ENCODE assay signal across 28 cellular contexts in genomic region chr5:161373345-161373707, GRCh38.
DNase-seq lines count a peak whose midpoint lies in the region; ATAC-seq, FAIRE-seq and TF ChIP-seq lines count a peak whose summit lies in the region.
"Had no signal": no experiment of that assay in that cellular context is flagged by ENCODE, and none has a peak within 500 bp of the region (broad histone marks: within the 10 kb centered on the region; RNA-seq: fewer than 3 reads in every experiment).

No MANE protein-coding gene starts in this region.

- no peak for TF ChIP-seq CTCF in pancreas (IDR thresholded peaks at IDR 0.05)
- TF ChIP-seq CTCF in heart left ventricle (IDR thresholded peaks at IDR 0.05) = no peak

- FAIRE-seq in pancreas (lab: Jason Lieb, UNC) = no peak
- FAIRE-seq: astrocyte, endometrium, GM12891, K562, kidney had no signal

- intact Hi-C loops in pancreas (cut with DNase I) (no loop called here), heart left ventricle (cut with DNase I) (no loop called here)

- no peak overlapping the region for H2AFZ ChIP-seq in neuronal stem cell (ENCODE audit: low read length)
- H2AFZ ChIP-seq: GM23338, hepatocyte, parathyroid adenoma had no signal

- no peaks in the 10 kb centered on the region for H3K9me3 ChIP-seq in pancreas
- H3K9me3 ChIP-seq in neuronal stem cell (replicated peaks in 1 of 2; ENCODE audit: control insufficient read depth in 2 of 2, insufficient read depth in 1 of 2, low read depth in 1 of 2, low read length in 2 of 2) = no peaks in the 10 kb centered on the region
- no peaks in the 10 kb centered on the region for H3K9me3 ChIP-seq in heart left ventricle
- H3K9me3 ChIP-seq: sigmoid colon had no signal

- H4K8ac ChIP-seq in neuronal stem cell (ENCODE audit: low read depth, low read length) = no peak overlapping the region

- H3K4me3 ChIP-seq in pancreas (no peak overlapping the region), neuronal stem cell (ENCODE audit: low read length in 2 of 2) (no peak overlapping the region), heart left ventricle (no peak overlapping the region)
- H3K4me3 ChIP-seq: GM23338, hepatocyte, K562, sigmoid colon had no signal

- H3K27ac ChIP-seq in pancreas = no peak overlapping the region
- H3K27ac ChIP-seq in neuronal stem cell (replicated peaks; ENCODE audit: low read length) = no peak overlapping the region
- H3K27ac ChIP-seq in heart left ventricle = no peak overlapping the region
- H3K27ac ChIP-seq: hepatocyte, parathyroid adenoma, sigmoid colon had no signal

- H3K4ac ChIP-seq in neuronal stem cell (ENCODE audit: low read length) = no peak overlapping the region

- H3K36me3 ChIP-seq in pancreas (no peaks in the 10 kb centered on the region), neuronal stem cell (replicated peaks in 1 of 2; ENCODE audit: control insufficient read depth in 2 of 2, insufficient read depth in 2 of 2, low read length in 2 of 2) (no peaks in the 10 kb centered on the region), heart left ventricle (no peaks in the 10 kb centered on the region)
- H3K36me3 ChIP-seq: sigmoid colon had no signal

- no peak overlapping the region for H2BK12ac ChIP-seq in neuronal stem cell (ENCODE audit: low read length)

- H2AK5ac ChIP-seq in neuronal stem cell (ENCODE audit: low read depth, low read length) = no peak overlapping the region

- no peak overlapping the region for H3K14ac ChIP-seq in neuronal stem cell (ENCODE audit: low read length)

- no peak overlapping the region for H3K4me2 ChIP-seq in neuronal stem cell (ENCODE audit: insufficient read depth, low read length, poor library complexity, severe bottlenecking)
- H3K4me2 ChIP-seq: GM23338, hepatocyte had no signal

- TF ChIP-seq POLR2A in heart left ventricle (IDR thresholded peaks at IDR 0.05) = no peak

- H3K27me3 ChIP-seq in pancreas (no peaks in the 10 kb centered on the region), neuronal stem cell (ENCODE audit: control insufficient read depth in 3 of 3, insufficient read depth in 3 of 3, low read depth in 1 of 3, low read length in 3 of 3) (no peaks in the 10 kb centered on the region), heart left ventricle (no peaks in the 10 kb centered on the region)
- H3K27me3 ChIP-seq: hepatocyte, sigmoid colon had no signal

- no peak overlapping the region for H2BK5ac ChIP-seq in neuronal stem cell (ENCODE audit: low read length)

- DNase-seq in OCI-M1 (lab: John Stamatoyannopoulos, UW) = peak; percentile 28
- DNase-seq in pancreas = no peak
- no peak for DNase-seq in NCI-H128 (lab: John Stamatoyannopoulos, UW; ENCODE audit: unreplicated experiment)
- no peak for DNase-seq in neuronal stem cell (ENCODE audit: low spot score)
- no peak for DNase-seq in heart left ventricle
- DNase-seq: ACHN; activated CD8-positive, alpha-beta T cell treated with anti-CD3 and anti-CD28 coated beads for 36 hours; activated naive CD4-positive, alpha-beta T cell treated with anti-CD3 and anti-CD28 coated beads, Interleukin-2, amount 50 U/mL, for 16 hours; activated T-cell treated with anti-CD3 and anti-CD28 coated beads, Interleukin-2, amount 50 U/mL, for 4 hours; DMS 273 treated with DMSO at 0.1 percent for 48 hours; GDM1; kidney; NCI-H1092; NCI-H2107; NCI-H524 treated with DMSO at 0.1 percent for 48 hours; SHP77 treated with DMSO at 0.1 percent for 48 hours; sigmoid colon; stimulated activated CD4-positive, alpha-beta T cell treated with anti-CD3 and anti-CD28 coated beads, Interleukin-1b, Interleukin-23, amount 100 ng/mL, for 48 hours had no signal

- no peak overlapping the region for H4K91ac ChIP-seq in neuronal stem cell (ENCODE audit: low read depth, low read length, poor library complexity)

- H3K18ac ChIP-seq in neuronal stem cell (ENCODE audit: low read length) = no peak overlapping the region

- H3K4me1 ChIP-seq in pancreas = no peaks in the 10 kb centered on the region
- H3K4me1 ChIP-seq in neuronal stem cell (ENCODE audit: control insufficient read depth in 2 of 2, insufficient read depth in 1 of 2, low read depth in 1 of 2, low read length in 2 of 2) = peaks cover 0 to 22% of the 10 kb centered on the region in 2 donors
- no peaks in the 10 kb centered on the region for H3K4me1 ChIP-seq in heart left ventricle
- H3K4me1 ChIP-seq: parathyroid adenoma, sigmoid colon had no signal

- no peak overlapping the region for H3K23ac ChIP-seq in neuronal stem cell (ENCODE audit: low read depth, low read length, poor library complexity)

- H3K79me1 ChIP-seq in neuronal stem cell (ENCODE audit: low read depth, low read length) = no peaks in the 10 kb centered on the region

- no peak overlapping the region for H3K9ac ChIP-seq in neuronal stem cell (ENCODE audit: low read depth, low read length, poor library complexity)
- H3K9ac ChIP-seq: parathyroid adenoma had no signal

- H2BK120ac ChIP-seq in neuronal stem cell (ENCODE audit: low read depth, low read length) = no peak overlapping the region

- no peak overlapping the region for H2BK15ac ChIP-seq in neuronal stem cell (ENCODE audit: low read length)

- ATAC-seq in GM18520 (IDR thresholded peaks at IDR 0.05; ENCODE audit: unreplicated experiment) (peak; percentile 3), GM21717 (IDR thresholded peaks at IDR 0.05; ENCODE audit: unreplicated experiment) (peak; percentile 37), HG02981 (IDR thresholded peaks at IDR 0.05; ENCODE audit: unreplicated experiment) (peak; percentile 28), pancreas (no peak), heart left ventricle (no peak)
- ATAC-seq: activated CD8-positive, alpha-beta T cell treated with anti-CD3 and anti-CD28 coated beads for 36 hours; activated T-cell treated with anti-CD3 and anti-CD28 coated beads, Interleukin-2, amount 50 U/mL, for 4 hours; K562 had no signal

Comparison
In these comparisons a context has a peak if more than half of its experiments do, and no peak if none do; other contexts are left out.
1. ATAC-seq: peak in GM18520 (single experiment), GM21717 (single experiment) and HG02981 (single experiment); none in pancreas (0 of 4) and heart left ventricle (0 of 4).